In genomic region chr4:103076777-103077347, GRCh38 we compare ENCODE assay signal across 1 cellular context.
TF ChIP-seq lines count a peak whose summit lies in the region.

No MANE protein-coding gene starts in this region.

TF ChIP-seq in SK-N-SH treated with all-trans-retinoic acid at 6 μM for 48 hours, 23 proteins besides CTCF, POLR2A, EP300 and RAD21 (continued from another document):
- TF ChIP-seq POU6F1 (CRISPR knock-in tag; IDR thresholded peaks at IDR 0.05; ENCODE audit: borderline replicate concordance, low read depth): no peak
- no peak for TF ChIP-seq ZFP3 (CRISPR knock-in tag; IDR thresholded peaks at IDR 0.05)
- TF ChIP-seq PATZ1 (CRISPR knock-in tag; IDR thresholded peaks at IDR 0.05; ENCODE audit: borderline replicate concordance): no peak
- TF ChIP-seq TOX (CRISPR knock-in tag; IDR thresholded peaks at IDR 0.05; ENCODE audit: borderline replicate concordance): no peak
- TF ChIP-seq CSDC2 (CRISPR knock-in tag; IDR thresholded peaks at IDR 0.05): no peak
- TF ChIP-seq GLIS3 (CRISPR knock-in tag; IDR thresholded peaks at IDR 0.05): no peak
- TF ChIP-seq ZNF70 (CRISPR knock-in tag; IDR thresholded peaks at IDR 0.05): no peak
- TF ChIP-seq ESRRG (CRISPR knock-in tag; IDR thresholded peaks at IDR 0.05): no peak
- no peak for TF ChIP-seq ZNF565 (CRISPR knock-in tag; conservative IDR thresholded peaks at IDR 0.05; ENCODE audit: low read depth)
- TF ChIP-seq ZC3H10 (CRISPR knock-in tag; IDR thresholded peaks at IDR 0.05): no peak
- TF ChIP-seq ARNTL (CRISPR knock-in tag; IDR thresholded peaks at IDR 0.05; ENCODE audit: borderline replicate concordance, low read depth): no peak
- no peak for TF ChIP-seq CSRNP3 (CRISPR knock-in tag; IDR thresholded peaks at IDR 0.05)
- TF ChIP-seq TSHZ2 (CRISPR knock-in tag; IDR thresholded peaks at IDR 0.05): no peak
- TF ChIP-seq CREB5 (CRISPR knock-in tag; IDR thresholded peaks at IDR 0.05; ENCODE audit: low read depth): no peak
